Comparison of ENCODE assay signal across 1 cellular context in the genomic region with DNA sequence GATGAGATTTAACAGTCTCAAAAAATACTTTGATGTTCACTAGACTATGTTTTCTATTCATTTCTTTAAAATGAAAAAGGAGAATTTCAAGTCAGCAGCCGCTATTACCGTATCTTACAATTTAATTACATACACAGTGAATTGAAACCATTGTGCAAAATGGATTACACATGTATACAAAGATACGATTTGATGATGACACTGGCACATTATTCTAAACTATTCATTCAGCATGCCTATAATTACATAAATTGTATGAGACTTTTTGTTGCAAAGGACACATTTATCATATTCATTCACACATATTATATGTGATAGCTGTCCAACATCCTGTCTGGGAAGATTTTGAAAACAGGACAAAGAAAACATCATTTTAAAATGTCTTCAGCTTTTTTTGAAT.
TF ChIP-seq lines count a peak whose summit lies in the region.

No MANE protein-coding gene starts in this region.

TF ChIP-seq in H1, 55 proteins besides CTCF, POLR2A, EP300 and RAD21 (continued from another document):
- TF ChIP-seq CEBPB (IDR thresholded peaks at IDR 0.05; ENCODE audit: low read depth, low read length) (no peak), SIRT6 (IDR thresholded peaks at IDR 0.05; ENCODE audit: low read length) (no peak), PHF8 (conservative IDR thresholded peaks at IDR 0.05; ENCODE audit: low read depth, low read length) (no peak)
- TF ChIP-seq, protein P1, sequence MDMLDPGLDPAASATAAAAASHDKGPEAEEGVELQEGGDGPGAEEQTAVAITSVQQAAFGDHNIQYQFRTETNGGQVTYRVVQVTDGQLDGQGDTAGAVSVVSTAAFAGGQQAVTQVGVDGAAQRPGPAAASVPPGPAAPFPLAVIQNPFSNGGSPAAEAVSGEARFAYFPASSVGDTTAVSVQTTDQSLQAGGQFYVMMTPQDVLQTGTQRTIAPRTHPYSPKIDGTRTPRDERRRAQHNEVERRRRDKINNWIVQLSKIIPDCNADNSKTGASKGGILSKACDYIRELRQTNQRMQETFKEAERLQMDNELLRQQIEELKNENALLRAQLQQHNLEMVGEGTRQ (IDR thresholded peaks at IDR 0.05; ENCODE audit: low read length) = no peak
